Comparison of ENCODE assay signal across 38 cellular contexts in genomic region chr12:130354407-130354806, GRCh38. TPM values are rescaled to one million over a fixed set of nuclear protein-coding genes. Genes with fewer than 3 reads are reported as not detected.
"Had no signal": no experiment of that assay in that cellular context is flagged by ENCODE, and none has a peak within 500 bp of the region (broad histone marks: within the 10 kb centered on the region; RNA-seq: fewer than 3 reads in every experiment).

No MANE protein-coding gene starts in this region.

- H3K9me3 Mint-ChIP-seq: activated CD4-positive, alpha-beta memory T cell treated with anti-CD3 and anti-CD28 coated beads, Interleukin-2, amount 10 ng/mL, durations not matched to agents 7 days and 5 days had no signal

- ATAC-seq: activated T-cell treated with anti-CD3 and anti-CD28 coated beads, Interleukin-2, amount 50 U/mL, for 4 hours; activated T-helper 17 cell treated with anti-CD3 and anti-CD28 coated beads, Interleukin-2, amount 50 U/mL, for 72 hours; effector memory CD8-positive, alpha-beta T cell; gastroesophageal sphincter; heart right ventricle; T-cell had no signal

- DNase-seq: activated CD4-positive, alpha-beta memory T cell treated with anti-CD3 and anti-CD28 coated beads, Interleukin-2, amount 10 ng/mL, durations not matched to agents 7 days and 5 days; activated CD4-positive, alpha-beta T cell treated with anti-CD3 and anti-CD28 coated beads for 1 hour; activated CD4-positive, alpha-beta T cell treated with anti-CD3 and anti-CD28 coated beads for 4 hours; activated CD4-positive, alpha-beta T cell treated with anti-CD3 and anti-CD28 coated beads, Interleukin-2, amount 10 ng/mL, durations not matched to agents 7 days and 5 days; activated CD4-positive, alpha-beta T cell treated with anti-CD3 and anti-CD28 coated beads, Interleukin-2, amount 50 U/mL, for 4 hours; activated CD4-positive, CD25-positive, alpha-beta regulatory T cell; activated CD8-positive, alpha-beta memory T cell treated with anti-CD3 and anti-CD28 coated beads, Interleukin-2, amount 50 U/mL, for 48 hours; activated effector memory CD4-positive, alpha-beta T cell treated with Interleukin-2 at 50 U/mL for 16 hours; activated gamma-delta T cell treated with Interleukin-2 at 50 U/mL for 16 hours; activated naive CD4-positive, alpha-beta T cell treated with anti-CD3 and anti-CD28 coated beads, Interleukin-2, amount 50 U/mL, for 16 hours; activated naive CD4-positive, alpha-beta T cell treated with Interleukin-2 at 50 U/mL for 16 hours; activated T-cell treated with anti-CD3 and anti-CD28 coated beads, Interleukin-2, amount 50 U/mL, for 4 hours; amniotic stem cell; anterior cingulate cortex; brain microvascular endothelial cell; cortex of kidney; dermis blood vessel endothelial cell; effector CD4-positive, alpha-beta T cell; effector memory CD8-positive, alpha-beta T cell; esophagus squamous epithelium; foreskin melanocyte; heart right ventricle; T-cell; T-helper 9 cell; WERI-Rb-1 had no signal

- H3K36me3 Mint-ChIP-seq: activated naive CD8-positive, alpha-beta T cell; T-cell had no signal

- H3K4me1 Mint-ChIP-seq: activated CD4-positive, alpha-beta memory T cell treated with anti-CD3 and anti-CD28 coated beads, Interleukin-2, amount 10 ng/mL, durations not matched to agents 7 days and 5 days; activated CD4-positive, alpha-beta T cell treated with anti-CD3 and anti-CD28 coated beads, Interleukin-2, amount 10 ng/mL, durations not matched to agents 7 days and 5 days; T-cell had no signal

- H3K4me3 Mint-ChIP-seq: activated CD4-positive, alpha-beta memory T cell treated with anti-CD3 and anti-CD28 coated beads, Interleukin-2, amount 10 ng/mL, durations not matched to agents 7 days and 5 days; activated CD4-positive, alpha-beta T cell treated with anti-CD3 and anti-CD28 coated beads, Interleukin-2, amount 10 ng/mL, durations not matched to agents 7 days and 5 days; activated naive CD8-positive, alpha-beta T cell; activated T-cell treated with anti-CD3 and anti-CD28 coated beads, Interleukin-2, amount 50 U/mL, for 4 hours; activated T-helper 17 cell treated with anti-CD3 and anti-CD28 coated beads, Interleukin-2, amount 50 U/mL, for 72 hours; effector memory CD8-positive, alpha-beta T cell; T-cell; T-helper 1 cell treated with Interleukin-12 subunit alpha and Interleukin-12 subunit beta and Interleukin-4 antibody, amounts not matched to agents 30 μg/mL and 1 μg/mL, for 36 hours had no signal

- H3K27ac ChIP-seq: brain microvascular endothelial cell, epithelial cell of prostate, esophagus squamous epithelium, gastroesophageal sphincter, heart right ventricle, WERI-Rb-1 had no signal

- H3K27ac Mint-ChIP-seq: activated CD4-positive, alpha-beta memory T cell treated with anti-CD3 and anti-CD28 coated beads, Interleukin-2, amount 10 ng/mL, durations not matched to agents 7 days and 5 days; activated CD4-positive, alpha-beta T cell treated with anti-CD3 and anti-CD28 coated beads, Interleukin-2, amount 10 ng/mL, durations not matched to agents 7 days and 5 days; activated naive CD8-positive, alpha-beta T cell; activated T-helper 17 cell treated with anti-CD3 and anti-CD28 coated beads, Interleukin-2, amount 50 U/mL, for 72 hours; effector memory CD8-positive, alpha-beta T cell; T-cell; T-helper 1 cell treated with Interleukin-12 subunit alpha and Interleukin-12 subunit beta and Interleukin-4 antibody, amounts not matched to agents 30 μg/mL and 1 μg/mL, for 36 hours had no signal

RNA-seq across cellular contexts. Expression of gene PIWIL1, which starts 16.7 kb away (rescaled TPM):
- total RNA-seq: activated CD4-positive, alpha-beta memory T cell treated with anti-CD3 and anti-CD28 coated beads, Interleukin-2, amount 10 ng/mL, durations not matched to agents 7 days and 5 days; activated CD4-positive, alpha-beta T cell treated with anti-CD3 and anti-CD28 coated beads, Interleukin-2, amount 10 ng/mL, durations not matched to agents 7 days and 5 days; activated T-cell treated with anti-CD3 and anti-CD28 coated beads, Interleukin-2, amount 50 U/mL, for 4 hours; activated T-helper 17 cell treated with anti-CD3 and anti-CD28 coated beads, Interleukin-2, amount 50 U/mL, for 72 hours; astrocyte; bronchial epithelial cell; cardiac septum; chondrocyte; dermis blood vessel endothelial cell; endothelial cell of umbilical vein; fibroblast of lung; fibroblast of villous mesenchyme; gastroesophageal sphincter; glomerular endothelial cell; heart right ventricle; T-cell had no signal
